Comparison of ENCODE assay signal across 10 cellular contexts in genomic region chr12:124507188-124508109, GRCh38. TPM values are rescaled to one million over a fixed set of nuclear protein-coding genes. Genes with fewer than 3 reads are reported as not detected.
DNase-seq lines count a peak whose midpoint lies in the region; ATAC-seq and TF ChIP-seq lines count a peak whose summit lies in the region.
"Had no signal": no experiment of that assay in that cellular context is flagged by ENCODE, and none has a peak within 500 bp of the region (broad histone marks: within the 10 kb centered on the region; RNA-seq: fewer than 3 reads in every experiment).

No MANE protein-coding gene starts in this region.

- ATAC-seq in upper lobe of left lung (ENCODE audit: low FRiP score in 2 of 2), result no peak
- no peak for ATAC-seq in natural killer cell
- ATAC-seq: naive thymus-derived CD8-positive, alpha-beta T cell had no signal

- TF ChIP-seq EP300 in upper lobe of left lung (IDR thresholded peaks at IDR 0.05), result no peak

- TF ChIP-seq CTCF in RWPE1 (conservative IDR thresholded peaks at IDR 0.05; ENCODE audit: low read depth) (no peak), upper lobe of left lung (IDR thresholded peaks at IDR 0.05) (no peak), natural killer cell (IDR thresholded peaks at IDR 0.05) (no peak)

- TF ChIP-seq POLR2A in upper lobe of left lung (IDR thresholded peaks at IDR 0.05), result no peak

- CTCF ChIA-PET in RWPE1 (lab: Yijun Ruan, JAX), result no interaction called here

- H3K36me3 ChIP-seq in esophagus (ENCODE audit: control insufficient read depth in 2 of 2, insufficient read depth in 2 of 2, low read length in 1 of 2) (peaks cover 0 to 3% of the 10 kb centered on the region in 2 donors), muscle layer of duodenum (ENCODE audit: control insufficient read depth in 1 of 2, insufficient read depth in 2 of 2, low read length in 2 of 2) (no peaks in the 10 kb centered on the region), upper lobe of left lung (peaks cover 0 to 7% (median 0%) of the 10 kb centered on the region in 4 donors)

- H3K27ac ChIP-seq in RWPE1 (peak overlapping the region; percentile 100), esophagus (ENCODE audit: low read depth in 2 of 2, low read length in 1 of 2) (peak overlapping the region; percentile 67 to 72), muscle layer of duodenum (ENCODE audit: low read length) (peak overlapping the region; percentile 67), upper lobe of left lung (peak overlapping the region; percentile 69 to 88 (median 81))

- H3K4me1 ChIP-seq in esophagus (ENCODE audit: control insufficient read depth in 2 of 2, insufficient read depth in 2 of 2, low read length in 1 of 2) (peaks cover 7 to 36% of the 10 kb centered on the region in 2 donors), muscle layer of duodenum (ENCODE audit: control insufficient read depth in 1 of 2, insufficient read depth in 2 of 2, low read length in 2 of 2) (peaks cover 17 to 83% of the 10 kb centered on the region in 2 donors), upper lobe of left lung (peaks cover 53 to 80% (median 58%) of the 10 kb centered on the region in 4 donors)

- no peaks in the 10 kb centered on the region for H3K27me3 Mint-ChIP-seq in natural killer cell (ENCODE audit: low read depth in 2 of 2)

- DNase-seq in RWPE1 (ENCODE audit: low spot score), result no peak
- DNase-seq in upper lobe of left lung, result no peak
- no peak for DNase-seq in DMS153 treated with DMSO at 0.1 percent for 48 hours (lab: John Stamatoyannopoulos, UW; ENCODE audit: unreplicated experiment)
- no peak for DNase-seq in dedifferentiated amniotic fluid mesenchymal stem cell (ENCODE audit: extremely low spot score)
- no peak for DNase-seq in natural killer cell
- DNase-seq: effector CD4-positive, alpha-beta T cell; Karpas-422; naive thymus-derived CD8-positive, alpha-beta T cell had no signal

- H3K9me3 ChIP-seq in esophagus (ENCODE audit: control insufficient read depth in 2 of 2, insufficient read depth in 1 of 2, low read depth in 1 of 2, low read length in 1 of 2) (no peaks in the 10 kb centered on the region), muscle layer of duodenum (ENCODE audit: control insufficient read depth in 1 of 2, low read length in 2 of 2) (no peaks in the 10 kb centered on the region), upper lobe of left lung (no peaks in the 10 kb centered on the region)

- peaks cover 29 to 69% of the 10 kb centered on the region in 2 donors for H3K4me1 Mint-ChIP-seq in natural killer cell

- no peak overlapping the region for H3K27ac Mint-ChIP-seq in natural killer cell

- POLR2A ChIA-PET in RWPE1 (lab: Yijun Ruan, JAX; ENCODE audit: low non-redundant PET), result no interaction called here

- no peaks in the 10 kb centered on the region for H3K36me3 Mint-ChIP-seq in natural killer cell

- H3K4me3 ChIP-seq in esophagus (ENCODE audit: low read depth in 1 of 2, low read length in 2 of 2) (no peak overlapping the region), muscle layer of duodenum (ENCODE audit: low read depth in 1 of 2, low read length in 2 of 2) (no peak overlapping the region), upper lobe of left lung (no peak overlapping the region)

- H3K4me3 Mint-ChIP-seq in natural killer cell, result no peak overlapping the region

- WGBS in esophagus, 2 donors, result 61 to 67% methylated on average over 26 of the region's 26 CpGs
- WGBS in upper lobe of left lung, 2 donors, result 74 to 89% methylated on average over 24 to 25 of the region's 26 CpGs

- intact Hi-C loops in natural killer cell (cut with micrococcal nuclease), result no loop called here

- H3K27me3 ChIP-seq in esophagus (ENCODE audit: control insufficient read depth in 1 of 2, insufficient read depth in 2 of 2, low read length in 2 of 2) (no peaks in the 10 kb centered on the region), muscle layer of duodenum (ENCODE audit: low read depth, low read length) (no peaks in the 10 kb centered on the region), upper lobe of left lung (no peaks in the 10 kb centered on the region)

- no peaks in the 10 kb centered on the region for H3K9me3 Mint-ChIP-seq in natural killer cell
- H3K9me3 Mint-ChIP-seq: naive thymus-derived CD8-positive, alpha-beta T cell had no signal

RNA-seq across cellular contexts. Expression of gene NCOR2, which starts 60.0 kb away (rescaled TPM):
- 10 to 100 TPM; 22.9 to 48.1 TPM for polyA plus RNA-seq in esophagus
- total RNA-seq in upper lobe of left lung, result 100 to 1,000 TPM; 188 to 603 (median 373) TPM
- 100 to 1,000 TPM; 109 to 126 (median 125) TPM for total RNA-seq in natural killer cell
